27 cellular contexts compared by ENCODE assay signal in the genomic region with DNA sequence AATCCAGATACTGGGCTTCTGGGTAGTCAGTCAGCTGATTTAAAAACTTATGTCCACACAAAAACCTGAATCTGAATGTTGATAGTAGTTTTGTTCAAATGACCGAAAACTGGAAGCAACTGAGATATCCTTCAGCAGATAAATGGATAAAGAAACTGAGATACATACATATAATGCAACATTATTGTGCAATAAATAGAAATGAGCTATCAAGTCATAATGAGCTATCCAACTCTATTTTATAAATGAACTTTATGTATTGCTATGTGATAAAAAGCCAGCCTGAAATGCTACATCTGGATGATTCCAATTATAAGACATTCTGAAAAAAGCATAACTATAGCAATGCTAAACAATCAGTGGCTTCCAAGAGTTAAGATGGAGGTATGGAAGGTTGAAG.
"Had no signal": no experiment of that assay in that cellular context is flagged by ENCODE, and none has a peak within 500 bp of the region (broad histone marks: within the 10 kb centered on the region; RNA-seq: fewer than 3 reads in every experiment).

No MANE protein-coding gene starts in this region.

- H3K9me3 ChIP-seq: esophagus squamous epithelium, gastrocnemius medialis, lower lobe of right lung, mucosa of descending colon had no signal

- H3K36me3 ChIP-seq: esophagus squamous epithelium, gastrocnemius medialis, heart right ventricle, left lung, lower lobe of right lung had no signal

- H3K4me1 ChIP-seq: esophagus squamous epithelium, gastrocnemius medialis, left lung, lower lobe of right lung had no signal

- H3K27me3 ChIP-seq: dorsolateral prefrontal cortex, esophagus squamous epithelium, gastrocnemius medialis, heart right ventricle, left lung had no signal

- DNase-seq: dermis blood vessel endothelial cell; dorsolateral prefrontal cortex; effector CD4-positive, alpha-beta T cell; effector memory CD4-positive, alpha-beta T cell; erythroblast; esophagus squamous epithelium; foreskin fibroblast; foreskin melanocyte; gastrocnemius medialis; glutamatergic neuron; head of caudate nucleus; heart right ventricle; hippocampal formation; left cardiac atrium; left lung; left ventricle myocardium superior; lower lobe of right lung; mesenchymal stem cell; mucosa of descending colon; naive B cell had no signal

- ATAC-seq: esophagus mucosa, gastrocnemius medialis, heart right ventricle, left cardiac atrium, left lung, left ventricle myocardium superior, lower lobe of right lung, mucosa of descending colon had no signal

- H3K4me3 ChIP-seq: coronary artery, dorsolateral prefrontal cortex, esophagus squamous epithelium, gastrocnemius medialis, heart right ventricle, left lung, lower lobe of right lung, mucosa of descending colon had no signal

- H3K27ac ChIP-seq: coronary artery, dorsolateral prefrontal cortex, epithelial cell of prostate, esophagus squamous epithelium, gastrocnemius medialis, heart right ventricle, left lung, lower lobe of right lung had no signal

- FAIRE-seq: colon, endometrium, islet of Langerhans, keratinocyte had no signal
